13 cellular contexts compared by ENCODE assay signal in genomic region chr1:183612972-183613371, GRCh38. TPM values are rescaled to one million over a fixed set of nuclear protein-coding genes. Genes with fewer than 3 reads are reported as not detected.
DNase-seq lines count a peak whose midpoint lies in the region; ATAC-seq and TF ChIP-seq lines count a peak whose summit lies in the region.
"Not testable (repeated sequence)": the region's sequence is repeated elsewhere in the genome, so short reads cannot be mapped to it uniquely, and the experiment has no call there.
"Had no signal": no experiment of that assay in that cellular context is flagged by ENCODE, and none has a peak within 500 bp of the region (broad histone marks: within the 10 kb centered on the region; RNA-seq: fewer than 3 reads in every experiment).

No MANE protein-coding gene starts in this region.

- H3K4me3 ChIP-seq in RWPE2 (ENCODE audit: severe bottlenecking), result not testable (repeated sequence)

- not testable (repeated sequence) for H3K27ac Mint-ChIP-seq in activated T-helper 17 cell treated with anti-CD3 and anti-CD28 coated beads, Interleukin-2, amount 50 U/mL, for 72 hours
- H3K27ac Mint-ChIP-seq in dendritic cell treated with granulocyte-macrophage colony-stimulating factor and Interleukin-4, amounts not matched to agents 40 ng/mL and 50 ng/mL, for 4 days, result peak overlapping the region; percentile 58
- peak overlapping the region; percentile 70 for H3K27ac Mint-ChIP-seq in type B pancreatic cell

- H3K36me3 ChIP-seq in RWPE2 (ENCODE audit: low read depth), result not testable (repeated sequence)

- not testable (repeated sequence) for H3K27me3 Mint-ChIP-seq in activated T-helper 17 cell treated with anti-CD3 and anti-CD28 coated beads, Interleukin-2, amount 50 U/mL, for 72 hours; dendritic cell treated with granulocyte-macrophage colony-stimulating factor and Interleukin-4, amounts not matched to agents 40 ng/mL and 50 ng/mL, for 4 days; type B pancreatic cell

- peak overlapping the region; percentile 18 for H3K27ac ChIP-seq in RWPE2 (ENCODE audit: poor library complexity, severe bottlenecking)
- peak overlapping the region; percentile 61 for H3K27ac ChIP-seq in foreskin keratinocyte

- TF ChIP-seq CTCF in RWPE2 (IDR thresholded peaks at IDR 0.05; ENCODE audit: poor library complexity, severe bottlenecking); foreskin keratinocyte (conservative IDR thresholded peaks at IDR 0.05); type B pancreatic cell (conservative IDR thresholded peaks at IDR 0.05): not testable (repeated sequence)

- H3K9me3 ChIP-seq in RWPE2 (ENCODE audit: severe bottlenecking), result not testable (repeated sequence)

- peak; percentile 55 for DNase-seq in LoVo (ENCODE audit: low spot score)
- not testable (repeated sequence) for DNase-seq in RWPE2 (ENCODE audit: low spot score); foreskin keratinocyte; type B pancreatic cell (ENCODE audit: extremely low spot score, unreplicated experiment)

- ATAC-seq in RWPE2 (ENCODE audit: low read depth); foreskin keratinocyte: not testable (repeated sequence)
- ATAC-seq in activated T-helper 17 cell treated with anti-CD3 and anti-CD28 coated beads, Interleukin-2, amount 50 U/mL, for 72 hours (replicated peaks), result peak; percentile 48

- H3K4me1 Mint-ChIP-seq in activated T-helper 17 cell treated with anti-CD3 and anti-CD28 coated beads, Interleukin-2, amount 50 U/mL, for 72 hours; type B pancreatic cell (ENCODE audit: unreplicated experiment): not testable (repeated sequence)
- H3K4me1 Mint-ChIP-seq in dendritic cell treated with granulocyte-macrophage colony-stimulating factor and Interleukin-4, amounts not matched to agents 40 ng/mL and 50 ng/mL, for 4 days (ENCODE audit: low read depth), result peaks cover 58% of the 10 kb centered on the region

- not testable (repeated sequence) for H3K36me3 Mint-ChIP-seq in activated T-helper 17 cell treated with anti-CD3 and anti-CD28 coated beads, Interleukin-2, amount 50 U/mL, for 72 hours (ENCODE audit: low read depth); dendritic cell treated with granulocyte-macrophage colony-stimulating factor and Interleukin-4, amounts not matched to agents 40 ng/mL and 50 ng/mL, for 4 days (ENCODE audit: low read depth); type B pancreatic cell

- H3K4me1 ChIP-seq in RWPE2 (ENCODE audit: insufficient read depth, poor library complexity, severe bottlenecking) (peaks cover 28% of the 10 kb centered on the region), foreskin keratinocyte (peaks cover 23% of the 10 kb centered on the region)

- intact Hi-C loops in dendritic cell treated with granulocyte-macrophage colony-stimulating factor and Interleukin-4, amounts not matched to agents 40 ng/mL and 50 ng/mL, for 4 days (cut with micrococcal nuclease), result not testable (repeated sequence)

- H3K27me3 ChIP-seq in RWPE2 (ENCODE audit: insufficient read depth, poor library complexity, severe bottlenecking); foreskin keratinocyte: not testable (repeated sequence)

- H3K9me3 Mint-ChIP-seq in activated T-helper 17 cell treated with anti-CD3 and anti-CD28 coated beads, Interleukin-2, amount 50 U/mL, for 72 hours; dendritic cell treated with granulocyte-macrophage colony-stimulating factor and Interleukin-4, amounts not matched to agents 40 ng/mL and 50 ng/mL, for 4 days; type B pancreatic cell: not testable (repeated sequence)

- H3K4me3 Mint-ChIP-seq in activated T-helper 17 cell treated with anti-CD3 and anti-CD28 coated beads, Interleukin-2, amount 50 U/mL, for 72 hours; dendritic cell treated with granulocyte-macrophage colony-stimulating factor and Interleukin-4, amounts not matched to agents 40 ng/mL and 50 ng/mL, for 4 days; type B pancreatic cell: not testable (repeated sequence)

RNA-seq across cellular contexts. Expression of gene ARPC5, which starts 22.6 kb away (rescaled TPM):
- total RNA-seq in activated T-helper 17 cell treated with anti-CD3 and anti-CD28 coated beads, Interleukin-2, amount 50 U/mL, for 72 hours, result 100 to 1,000 TPM; 130 to 164 TPM
- 187 and 212 TPM in 2 replicates for total RNA-seq in foreskin keratinocyte
- 107 and 137 TPM in 2 replicates for polyA plus RNA-seq in foreskin keratinocyte
- 83.5 and 94.3 TPM in 2 replicates for total RNA-seq in type B pancreatic cell (ENCODE audit: low replicate concordance)

RNA-seq across cellular contexts. Expression of gene NCF2, which starts 22.7 kb away (rescaled TPM):
- 10 to 100 TPM in 1 of 2 donors, 1 to 10 TPM in 1; 4.4 to 18.7 TPM for total RNA-seq in activated T-helper 17 cell treated with anti-CD3 and anti-CD28 coated beads, Interleukin-2, amount 50 U/mL, for 72 hours
- total RNA-seq in foreskin keratinocyte (2.3 and 4.7 TPM in 2 replicates), type B pancreatic cell (ENCODE audit: low replicate concordance) (0.68 and 2.2 TPM in 2 replicates)
- 1.7 and 3.5 TPM in 2 replicates for polyA plus RNA-seq in foreskin keratinocyte
- total RNA-seq: GM23248, H1 had no signal
- polyA plus RNA-seq: H1 had no signal

RNA-seq across cellular contexts. Expression of gene APOBEC4, which starts 40.1 kb away (rescaled TPM):
- not detected for total RNA-seq in activated T-helper 17 cell treated with anti-CD3 and anti-CD28 coated beads, Interleukin-2, amount 50 U/mL, for 72 hours
- total RNA-seq in foreskin keratinocyte (not detected in 2 replicates), type B pancreatic cell (ENCODE audit: low replicate concordance) (not detected in 2 replicates)
- not detected in 2 replicates for polyA plus RNA-seq in foreskin keratinocyte
- total RNA-seq: CD4-positive, alpha-beta T cell; CD8-positive, alpha-beta memory T cell; GM23248; H1; H7 had no signal
- polyA plus RNA-seq: A549; CD14-positive monocyte; CD8-positive, alpha-beta memory T cell; GM23248; H1 had no signal
